ENCODE assay signal across 23 cellular contexts in the genomic region with DNA sequence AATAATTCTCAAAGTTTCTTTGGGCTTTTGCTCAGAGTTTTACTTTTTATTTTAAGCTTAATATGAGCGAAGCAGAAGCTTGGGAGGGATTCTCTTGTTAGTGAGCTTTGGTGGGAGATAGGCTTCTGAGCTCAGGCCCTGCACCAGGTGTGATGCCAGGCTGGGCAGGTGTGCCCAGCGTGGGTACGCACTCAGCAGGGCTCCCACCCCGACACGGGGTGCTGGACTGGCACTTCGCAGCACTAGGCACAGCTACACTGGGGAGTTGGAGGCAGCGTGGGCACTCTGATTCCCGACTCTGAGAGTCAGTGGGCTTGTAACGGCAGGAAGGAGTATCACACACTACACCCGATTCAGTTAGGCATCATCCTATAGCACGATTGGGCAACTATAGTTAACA.
A peak's percentile ranks its signal among the peaks of the same experiment; 100 is the strongest.
DNase-seq lines count a peak whose midpoint lies in the region; ATAC-seq lines count a peak whose summit lies in the region.
"Had no signal": no experiment of that assay in that cellular context is flagged by ENCODE, and none has a peak within 500 bp of the region (broad histone marks: within the 10 kb centered on the region; RNA-seq: fewer than 3 reads in every experiment).

No MANE protein-coding gene starts in this region.

- no peaks in the 10 kb centered on the region for H3K36me3 ChIP-seq in neuronal stem cell (replicated peaks in 1 of 2; ENCODE audit: control insufficient read depth in 2 of 2, insufficient read depth in 2 of 2, low read length in 2 of 2)
- H3K36me3 ChIP-seq: BE2C, BLaER1 had no signal

- peaks cover 7% of the 10 kb centered on the region for H3K27me3 Mint-ChIP-seq in activated CD8-positive, alpha-beta memory T cell treated with anti-CD3 and anti-CD28 coated beads, Interleukin-2, amount 10 ng/mL, durations not matched to agents 7 days and 5 days

- no peaks in the 10 kb centered on the region for H3K36me3 Mint-ChIP-seq in activated CD8-positive, alpha-beta memory T cell treated with anti-CD3 and anti-CD28 coated beads, Interleukin-2, amount 10 ng/mL, durations not matched to agents 7 days and 5 days
- H3K36me3 Mint-ChIP-seq: CD14-positive monocyte; CD4-positive, CD25-positive, alpha-beta regulatory T cell had no signal

- no peak overlapping the region for H2AFZ ChIP-seq in neuronal stem cell (ENCODE audit: low read length)

- H3K18ac ChIP-seq in neuronal stem cell (ENCODE audit: low read length) = peak overlapping the region; percentile 52

- H2BK15ac ChIP-seq in neuronal stem cell (ENCODE audit: low read length) = no peak overlapping the region

- peak; percentile 23 for DNase-seq in activated CD8-positive, alpha-beta memory T cell treated with anti-CD3 and anti-CD28 coated beads, Interleukin-2, amount 10 ng/mL, durations not matched to agents 7 days and 5 days
- no peak for DNase-seq in activated CD8-positive, alpha-beta memory T cell treated with anti-CD3 and anti-CD28 coated beads, Interleukin-2, amount 50 U/mL, for 4 hours
- no peak for DNase-seq in neuronal stem cell (ENCODE audit: low spot score)
- DNase-seq in stimulated activated naive CD8-positive, alpha-beta T cell treated with anti-CD3 and anti-CD28 coated beads, Interleukin-15, Interleukin-2, amounts not matched to agents 100 U/mL and 50 U/mL, for 24 hours = no peak
- DNase-seq: ACHN; BE2C; C1 segment of cervical spinal cord; CD4-positive, alpha-beta memory T cell; CD4-positive, CD25-positive, alpha-beta regulatory T cell; CD8-positive, alpha-beta memory T cell; COR-L47; DMS 273 treated with DMSO at 0.1 percent for 48 hours; DMS153; DMS53; DMS79; DND-41; EL; GDM1 had no signal

- peaks cover 0 to 2% of the 10 kb centered on the region in 2 donors for H3K4me1 ChIP-seq in neuronal stem cell (ENCODE audit: control insufficient read depth in 2 of 2, insufficient read depth in 1 of 2, low read depth in 1 of 2, low read length in 2 of 2)
- H3K4me1 ChIP-seq: BE2C had no signal

- H3K9me3 Mint-ChIP-seq in activated CD8-positive, alpha-beta memory T cell treated with anti-CD3 and anti-CD28 coated beads, Interleukin-2, amount 10 ng/mL, durations not matched to agents 7 days and 5 days (ENCODE audit: low read depth) = peaks cover 3% of the 10 kb centered on the region

- no peak overlapping the region for H2AK5ac ChIP-seq in neuronal stem cell (ENCODE audit: low read depth, low read length)

- H3K27ac Mint-ChIP-seq in activated CD8-positive, alpha-beta memory T cell treated with anti-CD3 and anti-CD28 coated beads, Interleukin-2, amount 10 ng/mL, durations not matched to agents 7 days and 5 days = no peak overlapping the region
- H3K27ac Mint-ChIP-seq: CD4-positive, alpha-beta memory T cell; CD4-positive, CD25-positive, alpha-beta regulatory T cell; CD8-positive, alpha-beta memory T cell had no signal

- peak overlapping the region; percentile 30 for H3K9ac ChIP-seq in neuronal stem cell (ENCODE audit: low read depth, low read length, poor library complexity)
- H3K9ac ChIP-seq: BLaER1 had no signal

- no peaks in the 10 kb centered on the region for H3K79me1 ChIP-seq in neuronal stem cell (ENCODE audit: low read depth, low read length)

- no peak overlapping the region for H4K8ac ChIP-seq in neuronal stem cell (ENCODE audit: low read depth, low read length)

- H2BK12ac ChIP-seq in neuronal stem cell (ENCODE audit: low read length) = no peak overlapping the region

- H3K4me2 ChIP-seq in neuronal stem cell (ENCODE audit: insufficient read depth, low read length, poor library complexity, severe bottlenecking) = no peak overlapping the region
- H3K4me2 ChIP-seq: BLaER1 had no signal

- no peak for ATAC-seq in activated CD8-positive, alpha-beta memory T cell treated with anti-CD3 and anti-CD28 coated beads, Interleukin-2, amount 10 ng/mL, durations not matched to agents 7 days and 5 days
- no peak for ATAC-seq in stimulated activated naive CD8-positive, alpha-beta T cell treated with anti-CD3 and anti-CD28 coated beads, Interleukin-15, Interleukin-2, amounts not matched to agents 100 U/mL and 50 U/mL, for 24 hours
- no peak for ATAC-seq in HG02870 (IDR thresholded peaks at IDR 0.05; ENCODE audit: unreplicated experiment)
- ATAC-seq: GM12878 had no signal

- H3K14ac ChIP-seq in neuronal stem cell (ENCODE audit: low read length) = peak overlapping the region; percentile 47

- H3K4me3 ChIP-seq in neuronal stem cell (ENCODE audit: low read length in 2 of 2) = peak overlapping the region in 1 of 2 donors; percentile 44
- H3K4me3 ChIP-seq: BLaER1, GM12878 had no signal

- no CpG with 5 or more reads among the region's 11 CpGs for WGBS in neuronal stem cell (ENCODE audit: extremely low coverage in 2 of 2, insufficient read length in 2 of 2, insufficient replicate concordance in 1 of 2), 2 donors

- CTCF ChIA-PET in activated CD8-positive, alpha-beta memory T cell treated with anti-CD3 and anti-CD28 coated beads, Interleukin-2, amount 10 ng/mL, durations not matched to agents 7 days and 5 days (lab: Charles Lee) = no interaction called here

- H3K4me1 Mint-ChIP-seq in activated CD8-positive, alpha-beta memory T cell treated with anti-CD3 and anti-CD28 coated beads, Interleukin-2, amount 10 ng/mL, durations not matched to agents 7 days and 5 days = no peaks in the 10 kb centered on the region
- H3K4me1 Mint-ChIP-seq: CD14-positive monocyte; CD4-positive, alpha-beta memory T cell; CD8-positive, alpha-beta memory T cell had no signal

- H3K4me3 Mint-ChIP-seq in activated CD8-positive, alpha-beta memory T cell treated with anti-CD3 and anti-CD28 coated beads, Interleukin-2, amount 10 ng/mL, durations not matched to agents 7 days and 5 days = no peak overlapping the region
- H3K4me3 Mint-ChIP-seq: CD14-positive monocyte; CD4-positive, alpha-beta memory T cell; CD4-positive, CD25-positive, alpha-beta regulatory T cell; CD8-positive, alpha-beta memory T cell had no signal

- H3K23ac ChIP-seq in neuronal stem cell (ENCODE audit: low read depth, low read length, poor library complexity) = no peak overlapping the region

- H3K4ac ChIP-seq in neuronal stem cell (ENCODE audit: low read length) = no peak overlapping the region

- no peak overlapping the region for H3K27ac ChIP-seq in neuronal stem cell (replicated peaks; ENCODE audit: low read length)
- H3K27ac ChIP-seq: 22Rv1, BLaER1 had no signal

- no peak overlapping the region for H2BK120ac ChIP-seq in neuronal stem cell (ENCODE audit: low read depth, low read length)

- H3K9me3 ChIP-seq in neuronal stem cell (replicated peaks in 1 of 2; ENCODE audit: control insufficient read depth in 2 of 2, insufficient read depth in 1 of 2, low read depth in 1 of 2, low read length in 2 of 2) = peaks cover 0 to 1% of the 10 kb centered on the region in 2 donors
- H3K9me3 ChIP-seq: BE2C had no signal

- no peak overlapping the region for H4K91ac ChIP-seq in neuronal stem cell (ENCODE audit: low read depth, low read length, poor library complexity)

- peak overlapping the region; percentile 55 for H2BK5ac ChIP-seq in neuronal stem cell (ENCODE audit: low read length)

- H3K27me3 ChIP-seq in neuronal stem cell (ENCODE audit: control insufficient read depth in 3 of 3, insufficient read depth in 3 of 3, low read depth in 1 of 3, low read length in 3 of 3) = no peaks in the 10 kb centered on the region
- H3K27me3 ChIP-seq: BLaER1 had no signal
